ENCODE assay signal across 1 cellular context in the genomic region with DNA sequence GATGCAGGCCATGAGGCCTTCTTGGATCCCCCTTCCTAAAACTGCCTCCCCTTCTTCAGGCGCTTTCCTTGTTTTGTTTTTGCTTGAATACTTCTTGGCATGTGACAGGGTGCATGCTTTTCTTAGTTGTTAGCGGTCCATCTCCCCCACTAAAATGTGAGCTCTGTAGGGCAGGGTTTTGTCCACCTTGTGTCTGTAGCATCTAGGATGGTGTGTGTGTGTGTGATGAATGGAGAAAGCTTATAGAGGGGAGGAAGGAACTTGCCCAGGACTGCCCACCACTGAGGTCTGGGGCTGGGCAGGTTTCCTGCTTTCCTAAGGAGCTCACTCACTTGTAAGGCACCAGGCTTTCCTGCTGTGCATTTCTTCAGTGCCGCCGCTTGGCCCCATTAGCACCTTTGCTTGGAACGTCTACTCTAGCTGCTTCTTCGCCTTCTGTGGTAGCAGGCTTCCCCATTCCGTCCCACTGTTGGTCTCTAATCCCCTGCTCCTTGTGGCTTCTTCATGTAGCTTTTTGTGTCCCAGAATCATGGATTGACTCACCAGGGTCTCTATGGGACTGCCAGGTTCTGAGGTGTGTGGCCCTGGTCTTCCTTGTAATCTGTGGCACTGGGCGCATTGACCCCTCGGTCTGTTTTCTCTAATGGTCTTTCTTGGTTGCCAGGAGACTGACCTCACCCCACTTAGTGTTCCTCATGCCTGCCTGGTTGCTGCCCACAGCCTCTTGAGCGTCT.
A peak's percentile ranks its signal among the peaks of the same experiment; 100 is the strongest.
TF ChIP-seq lines count a peak whose summit lies in the region.

No MANE protein-coding gene starts in this region.

TF ChIP-seq in K562, 482 proteins besides CTCF, POLR2A, EP300 and RAD21 (continued from another document):
- TF ChIP-seq, protein P1, sequence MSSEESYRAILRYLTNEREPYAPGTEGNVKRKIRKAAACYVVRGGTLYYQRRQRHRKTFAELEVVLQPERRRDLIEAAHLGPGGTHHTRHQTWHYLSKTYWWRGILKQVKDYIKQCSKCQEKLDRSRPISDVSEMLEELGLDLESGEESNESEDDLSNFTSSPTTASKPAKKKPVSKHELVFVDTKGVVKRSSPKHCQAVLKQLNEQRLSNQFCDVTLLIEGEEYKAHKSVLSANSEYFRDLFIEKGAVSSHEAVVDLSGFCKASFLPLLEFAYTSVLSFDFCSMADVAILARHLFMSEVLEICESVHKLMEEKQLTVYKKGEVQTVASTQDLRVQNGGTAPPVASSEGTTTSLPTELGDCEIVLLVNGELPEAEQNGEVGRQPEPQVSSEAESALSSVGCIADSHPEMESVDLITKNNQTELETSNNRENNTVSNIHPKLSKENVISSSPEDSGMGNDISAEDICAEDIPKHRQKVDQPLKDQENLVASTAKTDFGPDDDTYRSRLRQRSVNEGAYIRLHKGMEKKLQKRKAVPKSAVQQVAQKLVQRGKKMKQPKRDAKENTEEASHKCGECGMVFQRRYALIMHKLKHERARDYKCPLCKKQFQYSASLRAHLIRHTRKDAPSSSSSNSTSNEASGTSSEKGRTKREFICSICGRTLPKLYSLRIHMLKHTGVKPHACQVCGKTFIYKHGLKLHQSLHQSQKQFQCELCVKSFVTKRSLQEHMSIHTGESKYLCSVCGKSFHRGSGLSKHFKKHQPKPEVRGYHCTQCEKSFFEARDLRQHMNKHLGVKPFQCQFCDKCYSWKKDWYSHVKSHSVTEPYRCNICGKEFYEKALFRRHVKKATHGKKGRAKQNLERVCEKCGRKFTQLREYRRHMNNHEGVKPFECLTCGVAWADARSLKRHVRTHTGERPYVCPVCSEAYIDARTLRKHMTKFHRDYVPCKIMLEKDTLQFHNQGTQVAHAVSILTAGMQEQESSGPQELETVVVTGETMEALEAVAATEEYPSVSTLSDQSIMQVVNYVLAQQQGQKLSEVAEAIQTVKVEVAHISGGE (CRISPR knock-in tag; IDR thresholded peaks at IDR 0.05): peak in 1 of 3 experiments; percentile 10; a peak in 1 of 6 replicates
- no peak for TF ChIP-seq ETV5 (CRISPR knock-in tag; IDR thresholded peaks at IDR 0.05; ENCODE audit: low read depth)
- 0 out of 2 replicates have a peak, but pooled peaks have one; percentile 63 for TF ChIP-seq CCAR2 (IDR thresholded peaks at IDR 0.05; ENCODE audit: low read depth, low read length)
- TF ChIP-seq, protein P2, sequence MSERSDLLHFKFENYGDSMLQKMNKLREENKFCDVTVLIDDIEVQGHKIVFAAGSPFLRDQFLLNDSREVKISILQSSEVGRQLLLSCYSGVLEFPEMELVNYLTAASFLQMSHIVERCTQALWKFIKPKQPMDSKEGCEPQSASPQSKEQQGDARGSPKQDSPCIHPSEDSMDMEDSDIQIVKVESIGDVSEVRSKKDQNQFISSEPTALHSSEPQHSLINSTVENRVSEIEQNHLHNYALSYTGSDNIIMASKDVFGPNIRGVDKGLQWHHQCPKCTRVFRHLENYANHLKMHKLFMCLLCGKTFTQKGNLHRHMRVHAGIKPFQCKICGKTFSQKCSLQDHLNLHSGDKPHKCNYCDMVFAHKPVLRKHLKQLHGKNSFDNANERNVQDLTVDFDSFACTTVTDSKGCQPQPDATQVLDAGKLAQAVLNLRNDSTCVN (CRISPR knock-in tag; IDR thresholded peaks at IDR 0.05): 0 out of 2 replicates have a peak, but pooled peaks have one; percentile 14
- TF ChIP-seq GATA2 (CRISPR knock-in tag; IDR thresholded peaks at IDR 0.05): no peak
- TF ChIP-seq, protein P3, sequence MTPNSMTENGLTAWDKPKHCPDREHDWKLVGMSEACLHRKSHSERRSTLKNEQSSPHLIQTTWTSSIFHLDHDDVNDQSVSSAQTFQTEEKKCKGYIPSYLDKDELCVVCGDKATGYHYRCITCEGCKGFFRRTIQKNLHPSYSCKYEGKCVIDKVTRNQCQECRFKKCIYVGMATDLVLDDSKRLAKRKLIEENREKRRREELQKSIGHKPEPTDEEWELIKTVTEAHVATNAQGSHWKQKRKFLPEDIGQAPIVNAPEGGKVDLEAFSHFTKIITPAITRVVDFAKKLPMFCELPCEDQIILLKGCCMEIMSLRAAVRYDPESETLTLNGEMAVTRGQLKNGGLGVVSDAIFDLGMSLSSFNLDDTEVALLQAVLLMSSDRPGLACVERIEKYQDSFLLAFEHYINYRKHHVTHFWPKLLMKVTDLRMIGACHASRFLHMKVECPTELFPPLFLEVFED (CRISPR knock-in tag; conservative IDR thresholded peaks at IDR 0.05): 0 out of 2 replicates have a peak, but pooled peaks have one; percentile 47
- TF ChIP-seq ZNF583 (CRISPR knock-in tag; IDR thresholded peaks at IDR 0.05): 0 out of 2 replicates have a peak, but pooled peaks have one; percentile 27
- TF ChIP-seq, protein P4, sequence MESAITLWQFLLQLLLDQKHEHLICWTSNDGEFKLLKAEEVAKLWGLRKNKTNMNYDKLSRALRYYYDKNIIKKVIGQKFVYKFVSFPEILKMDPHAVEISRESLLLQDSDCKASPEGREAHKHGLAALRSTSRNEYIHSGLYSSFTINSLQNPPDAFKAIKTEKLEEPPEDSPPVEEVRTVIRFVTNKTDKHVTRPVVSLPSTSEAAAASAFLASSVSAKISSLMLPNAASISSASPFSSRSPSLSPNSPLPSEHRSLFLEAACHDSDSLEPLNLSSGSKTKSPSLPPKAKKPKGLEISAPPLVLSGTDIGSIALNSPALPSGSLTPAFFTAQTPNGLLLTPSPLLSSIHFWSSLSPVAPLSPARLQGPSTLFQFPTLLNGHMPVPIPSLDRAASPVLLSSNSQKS (CRISPR knock-in tag; IDR thresholded peaks at IDR 0.05): 0 out of 2 replicates have a peak, but pooled peaks have one; percentile 43
- TF ChIP-seq SPI1 (IDR thresholded peaks at IDR 0.05; ENCODE audit: borderline replicate concordance, low read depth, low read length): peak; percentile 60; the same call in 1 of the 2 replicates
- TF ChIP-seq, protein P5, sequence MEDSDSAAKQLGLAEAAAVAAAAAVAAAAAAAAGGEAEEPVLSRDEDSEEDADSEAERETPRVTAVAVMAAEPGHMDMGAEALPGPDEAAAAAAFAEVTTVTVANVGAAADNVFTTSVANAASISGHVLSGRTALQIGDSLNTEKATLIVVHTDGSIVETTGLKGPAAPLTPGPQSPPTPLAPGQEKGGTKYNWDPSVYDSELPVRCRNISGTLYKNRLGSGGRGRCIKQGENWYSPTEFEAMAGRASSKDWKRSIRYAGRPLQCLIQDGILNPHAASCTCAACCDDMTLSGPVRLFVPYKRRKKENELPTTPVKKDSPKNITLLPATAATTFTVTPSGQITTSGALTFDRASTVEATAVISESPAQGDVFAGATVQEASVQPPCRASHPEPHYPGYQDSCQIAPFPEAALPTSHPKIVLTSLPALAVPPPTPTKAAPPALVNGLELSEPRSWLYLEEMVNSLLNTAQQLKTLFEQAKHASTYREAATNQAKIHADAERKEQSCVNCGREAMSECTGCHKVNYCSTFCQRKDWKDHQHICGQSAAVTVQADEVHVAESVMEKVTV (CRISPR knock-in tag; IDR thresholded peaks at IDR 0.05): 0 out of 2 replicates have a peak, but pooled peaks have one; percentile 9
- peak; percentile 15 for TF ChIP-seq SP2 (IDR thresholded peaks at IDR 0.05; ENCODE audit: extremely low read depth, low read depth, low read length, poor library complexity, severe bottlenecking)
- TF ChIP-seq, protein P6, sequence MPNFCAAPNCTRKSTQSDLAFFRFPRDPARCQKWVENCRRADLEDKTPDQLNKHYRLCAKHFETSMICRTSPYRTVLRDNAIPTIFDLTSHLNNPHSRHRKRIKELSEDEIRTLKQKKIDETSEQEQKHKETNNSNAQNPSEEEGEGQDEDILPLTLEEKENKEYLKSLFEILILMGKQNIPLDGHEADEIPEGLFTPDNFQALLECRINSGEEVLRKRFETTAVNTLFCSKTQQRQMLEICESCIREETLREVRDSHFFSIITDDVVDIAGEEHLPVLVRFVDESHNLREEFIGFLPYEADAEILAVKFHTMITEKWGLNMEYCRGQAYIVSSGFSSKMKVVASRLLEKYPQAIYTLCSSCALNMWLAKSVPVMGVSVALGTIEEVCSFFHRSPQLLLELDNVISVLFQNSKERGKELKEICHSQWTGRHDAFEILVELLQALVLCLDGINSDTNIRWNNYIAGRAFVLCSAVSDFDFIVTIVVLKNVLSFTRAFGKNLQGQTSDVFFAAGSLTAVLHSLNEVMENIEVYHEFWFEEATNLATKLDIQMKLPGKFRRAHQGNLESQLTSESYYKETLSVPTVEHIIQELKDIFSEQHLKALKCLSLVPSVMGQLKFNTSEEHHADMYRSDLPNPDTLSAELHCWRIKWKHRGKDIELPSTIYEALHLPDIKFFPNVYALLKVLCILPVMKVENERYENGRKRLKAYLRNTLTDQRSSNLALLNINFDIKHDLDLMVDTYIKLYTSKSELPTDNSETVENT (CRISPR knock-in tag; IDR thresholded peaks at IDR 0.05): peak; percentile 41; the same call in 1 of the 2 replicates
- TF ChIP-seq, protein P7, sequence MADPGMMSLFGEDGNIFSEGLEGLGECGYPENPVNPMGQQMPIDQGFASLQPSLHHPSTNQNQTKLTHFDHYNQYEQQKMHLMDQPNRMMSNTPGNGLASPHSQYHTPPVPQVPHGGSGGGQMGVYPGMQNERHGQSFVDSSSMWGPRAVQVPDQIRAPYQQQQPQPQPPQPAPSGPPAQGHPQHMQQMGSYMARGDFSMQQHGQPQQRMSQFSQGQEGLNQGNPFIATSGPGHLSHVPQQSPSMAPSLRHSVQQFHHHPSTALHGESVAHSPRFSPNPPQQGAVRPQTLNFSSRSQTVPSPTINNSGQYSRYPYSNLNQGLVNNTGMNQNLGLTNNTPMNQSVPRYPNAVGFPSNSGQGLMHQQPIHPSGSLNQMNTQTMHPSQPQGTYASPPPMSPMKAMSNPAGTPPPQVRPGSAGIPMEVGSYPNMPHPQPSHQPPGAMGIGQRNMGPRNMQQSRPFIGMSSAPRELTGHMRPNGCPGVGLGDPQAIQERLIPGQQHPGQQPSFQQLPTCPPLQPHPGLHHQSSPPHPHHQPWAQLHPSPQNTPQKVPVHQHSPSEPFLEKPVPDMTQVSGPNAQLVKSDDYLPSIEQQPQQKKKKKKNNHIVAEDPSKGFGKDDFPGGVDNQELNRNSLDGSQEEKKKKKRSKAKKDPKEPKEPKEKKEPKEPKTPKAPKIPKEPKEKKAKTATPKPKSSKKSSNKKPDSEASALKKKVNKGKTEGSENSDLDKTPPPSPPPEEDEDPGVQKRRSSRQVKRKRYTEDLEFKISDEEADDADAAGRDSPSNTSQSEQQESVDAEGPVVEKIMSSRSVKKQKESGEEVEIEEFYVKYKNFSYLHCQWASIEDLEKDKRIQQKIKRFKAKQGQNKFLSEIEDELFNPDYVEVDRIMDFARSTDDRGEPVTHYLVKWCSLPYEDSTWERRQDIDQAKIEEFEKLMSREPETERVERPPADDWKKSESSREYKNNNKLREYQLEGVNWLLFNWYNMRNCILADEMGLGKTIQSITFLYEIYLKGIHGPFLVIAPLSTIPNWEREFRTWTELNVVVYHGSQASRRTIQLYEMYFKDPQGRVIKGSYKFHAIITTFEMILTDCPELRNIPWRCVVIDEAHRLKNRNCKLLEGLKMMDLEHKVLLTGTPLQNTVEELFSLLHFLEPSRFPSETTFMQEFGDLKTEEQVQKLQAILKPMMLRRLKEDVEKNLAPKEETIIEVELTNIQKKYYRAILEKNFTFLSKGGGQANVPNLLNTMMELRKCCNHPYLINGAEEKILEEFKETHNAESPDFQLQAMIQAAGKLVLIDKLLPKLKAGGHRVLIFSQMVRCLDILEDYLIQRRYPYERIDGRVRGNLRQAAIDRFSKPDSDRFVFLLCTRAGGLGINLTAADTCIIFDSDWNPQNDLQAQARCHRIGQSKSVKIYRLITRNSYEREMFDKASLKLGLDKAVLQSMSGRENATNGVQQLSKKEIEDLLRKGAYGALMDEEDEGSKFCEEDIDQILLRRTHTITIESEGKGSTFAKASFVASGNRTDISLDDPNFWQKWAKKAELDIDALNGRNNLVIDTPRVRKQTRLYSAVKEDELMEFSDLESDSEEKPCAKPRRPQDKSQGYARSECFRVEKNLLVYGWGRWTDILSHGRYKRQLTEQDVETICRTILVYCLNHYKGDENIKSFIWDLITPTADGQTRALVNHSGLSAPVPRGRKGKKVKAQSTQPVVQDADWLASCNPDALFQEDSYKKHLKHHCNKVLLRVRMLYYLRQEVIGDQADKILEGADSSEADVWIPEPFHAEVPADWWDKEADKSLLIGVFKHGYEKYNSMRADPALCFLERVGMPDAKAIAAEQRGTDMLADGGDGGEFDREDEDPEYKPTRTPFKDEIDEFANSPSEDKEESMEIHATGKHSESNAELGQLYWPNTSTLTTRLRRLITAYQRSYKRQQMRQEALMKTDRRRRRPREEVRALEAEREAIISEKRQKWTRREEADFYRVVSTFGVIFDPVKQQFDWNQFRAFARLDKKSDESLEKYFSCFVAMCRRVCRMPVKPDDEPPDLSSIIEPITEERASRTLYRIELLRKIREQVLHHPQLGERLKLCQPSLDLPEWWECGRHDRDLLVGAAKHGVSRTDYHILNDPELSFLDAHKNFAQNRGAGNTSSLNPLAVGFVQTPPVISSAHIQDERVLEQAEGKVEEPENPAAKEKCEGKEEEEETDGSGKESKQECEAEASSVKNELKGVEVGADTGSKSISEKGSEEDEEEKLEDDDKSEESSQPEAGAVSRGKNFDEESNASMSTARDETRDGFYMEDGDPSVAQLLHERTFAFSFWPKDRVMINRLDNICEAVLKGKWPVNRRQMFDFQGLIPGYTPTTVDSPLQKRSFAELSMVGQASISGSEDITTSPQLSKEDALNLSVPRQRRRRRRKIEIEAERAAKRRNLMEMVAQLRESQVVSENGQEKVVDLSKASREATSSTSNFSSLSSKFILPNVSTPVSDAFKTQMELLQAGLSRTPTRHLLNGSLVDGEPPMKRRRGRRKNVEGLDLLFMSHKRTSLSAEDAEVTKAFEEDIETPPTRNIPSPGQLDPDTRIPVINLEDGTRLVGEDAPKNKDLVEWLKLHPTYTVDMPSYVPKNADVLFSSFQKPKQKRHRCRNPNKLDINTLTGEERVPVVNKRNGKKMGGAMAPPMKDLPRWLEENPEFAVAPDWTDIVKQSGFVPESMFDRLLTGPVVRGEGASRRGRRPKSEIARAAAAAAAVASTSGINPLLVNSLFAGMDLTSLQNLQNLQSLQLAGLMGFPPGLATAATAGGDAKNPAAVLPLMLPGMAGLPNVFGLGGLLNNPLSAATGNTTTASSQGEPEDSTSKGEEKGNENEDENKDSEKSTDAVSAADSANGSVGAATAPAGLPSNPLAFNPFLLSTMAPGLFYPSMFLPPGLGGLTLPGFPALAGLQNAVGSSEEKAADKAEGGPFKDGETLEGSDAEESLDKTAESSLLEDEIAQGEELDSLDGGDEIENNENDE (IDR thresholded peaks at IDR 0.05; ENCODE audit: low read depth, low read length): no peak
- peak; percentile 65; the same call in 1 of the 2 replicates for TF ChIP-seq NR4A1 (CRISPR knock-in tag; IDR thresholded peaks at IDR 0.05)
- TF ChIP-seq NR4A1 (tag; IDR thresholded peaks at IDR 0.05): no peak
- TF ChIP-seq SETDB1 (IDR thresholded peaks at IDR 0.05; ENCODE audit: low read length): peak; percentile 16
- TF ChIP-seq DMBX1 (CRISPR knock-in tag; IDR thresholded peaks at IDR 0.05; ENCODE audit: borderline replicate concordance): 0 out of 2 replicates have a peak, but pooled peaks have one; percentile 57
- no peak for TF ChIP-seq BRF1 (IDR thresholded peaks at IDR 0.05; ENCODE audit: borderline replicate concordance, extremely low read depth, insufficient read length)
